ENCODE assay signal across 1 cellular context in the genomic region with DNA sequence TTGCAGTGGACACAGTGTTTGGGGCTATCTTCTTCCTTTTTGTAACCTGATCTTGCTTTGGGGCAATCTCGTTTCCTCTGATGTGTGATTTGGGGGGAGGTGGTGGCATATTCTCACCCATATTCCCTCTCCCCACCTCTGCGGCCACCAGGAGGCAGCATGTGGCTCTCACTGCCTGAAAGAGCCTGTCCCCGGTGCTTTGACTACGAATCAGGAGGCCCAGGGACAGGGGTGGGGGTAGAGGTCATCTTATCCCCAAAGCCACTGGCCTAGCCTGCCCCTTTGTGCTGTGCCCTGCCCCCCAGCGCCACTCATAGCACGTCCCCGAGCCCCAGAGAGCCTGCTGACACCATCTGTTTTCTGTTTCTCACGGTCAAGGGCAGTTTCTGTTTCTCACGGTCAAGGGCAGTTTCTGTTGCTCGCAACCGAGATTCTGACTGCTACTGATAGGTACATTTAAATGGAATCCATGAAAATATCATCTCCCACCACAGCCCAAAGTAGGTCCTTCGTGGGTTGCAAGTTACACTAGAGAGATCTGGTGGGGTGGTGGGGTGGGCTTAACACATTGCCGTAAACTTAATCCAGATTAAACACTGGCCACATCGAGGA.
TF ChIP-seq lines count a peak whose summit lies in the region.

No MANE protein-coding gene starts in this region.

TF ChIP-seq in endothelial cell of umbilical vein, 7 proteins besides CTCF, POLR2A, EP300 and RAD21:
- no peak for TF ChIP-seq FOS (IDR thresholded peaks at IDR 0.05; ENCODE audit: borderline replicate concordance, insufficient read depth, low read length)
